In genomic region chr18:35267161-35267651, GRCh38 we compare ENCODE assay signal across 8 cellular contexts.
DNase-seq lines count a peak whose midpoint lies in the region; ATAC-seq lines count a peak whose summit lies in the region.

No MANE protein-coding gene starts in this region.

- DNase-seq in GM03348 (ENCODE audit: low spot score) (peak; percentile 22), T-helper 1 cell (peak; percentile 47 to 61 (median 51)), anterior cingulate cortex (lab: John Stamatoyannopoulos, UW) (peak in 56 of 58 donors; percentile 35 to 86 (median 71)), hypothalamus (lab: John Stamatoyannopoulos, UW) (peak in 50 of 51 donors; percentile 8 to 92 (median 70)), epidermal melanocyte (ENCODE audit: insufficient read length, low spot score) (no peak), islet precursor cell (no peak)
- peak in 2 of 3 donors; percentile 29 for DNase-seq in stimulated activated CD4-positive, alpha-beta T cell treated with anti-CD3 and anti-CD28 coated beads, Interleukin-12 subunit alpha, Interleukin-12 subunit beta, amount 100 ng/mL, for 48 hours (ENCODE audit: low read depth in 2 of 3, low spot score in 1 of 3)

- peak; percentile 57 for ATAC-seq in HG02943 (IDR thresholded peaks at IDR 0.05; ENCODE audit: low read depth, unreplicated experiment)

Comparison
In these comparisons a context has a peak if more than half of its experiments do, and no peak if none do; other contexts are left out.
1. DNase-seq: peak in GM03348 (single experiment), T-helper 1 cell (5 of 5), anterior cingulate cortex (56 of 58), hypothalamus (50 of 51) and stimulated activated CD4-positive, alpha-beta T cell treated with anti-CD3 and anti-CD28 coated beads, Interleukin-12 subunit alpha, Interleukin-12 subunit beta, amount 100 ng/mL, for 48 hours (2 of 3); none in epidermal melanocyte (single experiment) and islet precursor cell (single experiment).